Comparison of ENCODE assay signal across 24 cellular contexts in genomic region chr3:37671926-37672325, GRCh38.
A peak's percentile ranks its signal among the peaks of the same experiment; 100 is the strongest.
DNase-seq lines count a peak whose midpoint lies in the region; ATAC-seq and TF ChIP-seq lines count a peak whose summit lies in the region.
"Had no signal": no experiment of that assay in that cellular context is flagged by ENCODE, and none has a peak within 500 bp of the region (broad histone marks: within the 10 kb centered on the region; RNA-seq: fewer than 3 reads in every experiment).

No MANE protein-coding gene starts in this region.

- TF ChIP-seq POLR2A in esophagus muscularis mucosa (IDR thresholded peaks at IDR 0.05; ENCODE audit: low read depth) = no peak
- TF ChIP-seq POLR2A in thyroid gland (IDR thresholded peaks at IDR 0.05) = no peak

- H3K9me3 ChIP-seq in esophagus muscularis mucosa (no peaks in the 10 kb centered on the region), thyroid gland (no peaks in the 10 kb centered on the region)
- H3K9me3 ChIP-seq: BE2C had no signal

- H3K27ac Mint-ChIP-seq in nephron progenitor cell = peak overlapping the region; percentile 23
- H3K27ac Mint-ChIP-seq: CD14-positive monocyte; CD4-positive, alpha-beta T cell; CD8-positive, alpha-beta memory T cell; GM23338; H9 had no signal

- peaks cover 5% of the 10 kb centered on the region for H3K36me3 Mint-ChIP-seq in nephron progenitor cell (ENCODE audit: low read depth)
- H3K36me3 Mint-ChIP-seq: CD14-positive monocyte; CD8-positive, alpha-beta memory T cell had no signal

- H3K4me3 ChIP-seq in esophagus muscularis mucosa (no peak overlapping the region), thyroid gland (replicated peaks in 1 of 3) (no peak overlapping the region)
- H3K4me3 ChIP-seq: A549; BLaER1 treated with 17β-estradiol and CSF1 and Interleukin-3, amounts not matched to agents 10 nM and 100 nM; GM12878; GM23338 had no signal

- TF ChIP-seq CTCF in esophagus muscularis mucosa (IDR thresholded peaks at IDR 0.05) = no peak
- no peak for TF ChIP-seq CTCF in nephron progenitor cell (IDR thresholded peaks at IDR 0.05)
- no peak for TF ChIP-seq CTCF in thyroid gland (IDR thresholded peaks at IDR 0.05)

- WGBS in esophagus muscularis mucosa = 64% methylated on average over 5 of the region's 5 CpGs
- WGBS in thyroid gland, 2 donors = 58 to 66% methylated on average over 5 of the region's 5 CpGs

- no peaks in the 10 kb centered on the region for H3K9me3 Mint-ChIP-seq in nephron progenitor cell
- H3K9me3 Mint-ChIP-seq: CD4-positive, alpha-beta T cell; CD8-positive, alpha-beta memory T cell; GM23338; H9 had no signal

- intact Hi-C loops in esophagus muscularis mucosa (cut with DNase I) (no loop called here), thyroid gland (cut with DNase I) (no loop called here)

- peak; percentile 68 for DNase-seq in esophagus muscularis mucosa (ENCODE audit: extremely low spot score)
- DNase-seq in left lobe of liver (ENCODE audit: low spot score) = peak; percentile 62
- no peak for DNase-seq in nephron progenitor cell
- peak; percentile 51 to 58 for DNase-seq in thyroid gland
- no peak for DNase-seq in SIG-M5 treated with dmso at 0.1 percent for 504 hours (lab: John Stamatoyannopoulos, UW; ENCODE audit: unreplicated experiment)
- no peak for DNase-seq in NCI-H69 (lab: John Stamatoyannopoulos, UW)
- DNase-seq: 8988T; ACHN; AML-193; BE2C; CD4-positive, alpha-beta T cell; CD8-positive, alpha-beta memory T cell; DMS 273 treated with DMSO at 0.1 percent for 48 hours; DMS79; EL; GDM1; H9 had no signal

- peaks cover 65% of the 10 kb centered on the region for H3K4me1 Mint-ChIP-seq in nephron progenitor cell
- H3K4me1 Mint-ChIP-seq: CD8-positive, alpha-beta memory T cell had no signal

- H3K4me3 Mint-ChIP-seq in nephron progenitor cell = no peak overlapping the region
- H3K4me3 Mint-ChIP-seq: CD14-positive monocyte; CD4-positive, alpha-beta T cell; CD8-positive, alpha-beta memory T cell; GM23338; H9 had no signal

- peak overlapping the region in 3 of 4 donors; percentile 15 to 71 (median 62) for H3K27ac ChIP-seq in esophagus muscularis mucosa (replicated peaks in 1 of 4)
- peak overlapping the region; percentile 11 to 74 (median 52) for H3K27ac ChIP-seq in thyroid gland
- H3K27ac ChIP-seq: A549; BLaER1 treated with 17β-estradiol and CSF1 and Interleukin-3, amounts not matched to agents 10 nM and 100 nM had no signal

- no peaks in the 10 kb centered on the region for H3K27me3 ChIP-seq in esophagus muscularis mucosa
- no peaks in the 10 kb centered on the region for H3K27me3 ChIP-seq in thyroid gland
- H3K27me3 ChIP-seq: BE2C; BLaER1 treated with 17β-estradiol and CSF1 and Interleukin-3, amounts not matched to agents 10 nM and 100 nM had no signal

- ATAC-seq in left lobe of liver (no peak), HG03439 (IDR thresholded peaks at IDR 0.05; ENCODE audit: unreplicated experiment) (no peak)
- ATAC-seq: A549, GM12878, GM23338, HCT116 had no signal

- peaks cover 43 to 57% (median 53%) of the 10 kb centered on the region in 4 donors for H3K4me1 ChIP-seq in esophagus muscularis mucosa
- peaks cover 60 to 66% of the 10 kb centered on the region in 2 donors for H3K4me1 ChIP-seq in thyroid gland
- H3K4me1 ChIP-seq: A549; BE2C; BLaER1 treated with 17β-estradiol and CSF1 and Interleukin-3, amounts not matched to agents 10 nM and 100 nM had no signal

- H3K36me3 ChIP-seq in esophagus muscularis mucosa (no peaks in the 10 kb centered on the region), thyroid gland (no peaks in the 10 kb centered on the region)
- H3K36me3 ChIP-seq: BE2C; BLaER1 treated with 17β-estradiol and CSF1 and Interleukin-3, amounts not matched to agents 10 nM and 100 nM had no signal

- no peaks in the 10 kb centered on the region for H3K27me3 Mint-ChIP-seq in nephron progenitor cell (ENCODE audit: low read depth, poor library complexity)

- no peak for TF ChIP-seq EP300 in esophagus muscularis mucosa (IDR thresholded peaks at IDR 0.05)

Comparison
In these comparisons a context has a peak if more than half of its experiments do, and no peak if none do; other contexts are left out.
1. DNase-seq: peak in esophagus muscularis mucosa (single experiment), left lobe of liver (single experiment) and thyroid gland (2 of 2); none in nephron progenitor cell (single experiment), SIG-M5 treated with dmso at 0.1 percent for 504 hours (single experiment) and NCI-H69 (single experiment).